ENCODE assay signal across 1 cellular context in genomic region chr5:173662896-173663809, GRCh38.
TF ChIP-seq lines count a peak whose summit lies in the region.

No MANE protein-coding gene starts in this region.

TF ChIP-seq in K562, 482 proteins besides CTCF, POLR2A, EP300 and RAD21 (continued from another document):
- no peak for TF ChIP-seq UBTF (IDR thresholded peaks at IDR 0.05; ENCODE audit: borderline replicate concordance in 1 of 2, low read depth in 2 of 2, low read length in 2 of 2)
- no peak for TF ChIP-seq TCFL5 (CRISPR knock-in tag; conservative IDR thresholded peaks at IDR 0.05)
- TF ChIP-seq ZBTB49 (CRISPR knock-in tag; IDR thresholded peaks at IDR 0.05; ENCODE audit: borderline replicate concordance): no peak
- TF ChIP-seq ZNF584 (CRISPR knock-in tag; IDR thresholded peaks at IDR 0.05; ENCODE audit: low read depth): no peak
- no peak for TF ChIP-seq SNAPC5 (CRISPR knock-in tag; IDR thresholded peaks at IDR 0.05)
- TF ChIP-seq MYC (IDR thresholded peaks at IDR 0.05; ENCODE audit: low read depth, low read length): no peak
- no peak for TF ChIP-seq MYC (CRISPR knock-in tag; IDR thresholded peaks at IDR 0.05; ENCODE audit: borderline replicate concordance, low read depth)
- TF ChIP-seq HMG20B (CRISPR knock-in tag; IDR thresholded peaks at IDR 0.05): no peak
- TF ChIP-seq L3MBTL2 (IDR thresholded peaks at IDR 0.05): no peak
- TF ChIP-seq EGR1 (conservative IDR thresholded peaks at IDR 0.05): no peak
- TF ChIP-seq RBM25 (IDR thresholded peaks at IDR 0.05; ENCODE audit: low read depth, low read length, severe bottlenecking): peak; percentile 90
- TF ChIP-seq RBM39 (optimal IDR thresholded peaks at IDR 0.05; ENCODE audit: low read depth, low read length): no peak
- TF ChIP-seq NEUROD1 (IDR thresholded peaks at IDR 0.05; ENCODE audit: borderline replicate concordance, low read depth, low read length, partially characterized antibody): no peak
- no peak for TF ChIP-seq ZNF57 (CRISPR knock-in tag; IDR thresholded peaks at IDR 0.05)
- TF ChIP-seq MAFK (IDR thresholded peaks at IDR 0.05; ENCODE audit: low read length): no peak
- no peak for TF ChIP-seq MXI1 (IDR thresholded peaks at IDR 0.05; ENCODE audit: low read depth, low read length)
- TF ChIP-seq CBX8 (IDR thresholded peaks at IDR 0.05; ENCODE audit: borderline replicate concordance, extremely low read depth, low read depth, low read length, poor library complexity, severe bottlenecking): no peak
- TF ChIP-seq HNRNPK (IDR thresholded peaks at IDR 0.05; ENCODE audit: low read depth, low read length, poor library complexity, severe bottlenecking): no peak
- TF ChIP-seq MXD1 (CRISPR knock-in tag; IDR thresholded peaks at IDR 0.05; ENCODE audit: borderline replicate concordance, poor library complexity, severe bottlenecking): no peak
- TF ChIP-seq DLX4 (CRISPR knock-in tag; IDR thresholded peaks at IDR 0.05): no peak
- TF ChIP-seq POLR2AphosphoS5 (IDR thresholded peaks at IDR 0.05; ENCODE audit: control insufficient read depth, insufficient read depth, low read depth, low read length): no peak
- no peak for TF ChIP-seq HMGXB4 (CRISPR knock-in tag; IDR thresholded peaks at IDR 0.05)
- TF ChIP-seq MLLT1 (IDR thresholded peaks at IDR 0.05): no peak
- no peak for TF ChIP-seq ZNF668 (CRISPR knock-in tag; IDR thresholded peaks at IDR 0.05)
- TF ChIP-seq ADNP (tag; IDR thresholded peaks at IDR 0.05): peak; percentile 89
- no peak for TF ChIP-seq CREB5 (CRISPR knock-in tag; IDR thresholded peaks at IDR 0.05)
- no peak for TF ChIP-seq MNT (conservative IDR thresholded peaks at IDR 0.05)
- TF ChIP-seq ZFP36 (IDR thresholded peaks at IDR 0.05; ENCODE audit: low read depth, low read length, partially characterized antibody): no peak
- no peak for TF ChIP-seq ZFX (CRISPR knock-in tag; IDR thresholded peaks at IDR 0.05)
- no peak for TF ChIP-seq TBL1XR1 (IDR thresholded peaks at IDR 0.05; ENCODE audit: low read length in 2 of 2)
- peak; percentile 55; the same call in 1 of the 2 replicates for TF ChIP-seq HDAC2 (IDR thresholded peaks at IDR 0.05)
- no peak for TF ChIP-seq ZNF444 (CRISPR knock-in tag; IDR thresholded peaks at IDR 0.05)
- TF ChIP-seq CTBP1 (IDR thresholded peaks at IDR 0.05; ENCODE audit: borderline replicate concordance): no peak
- TF ChIP-seq CHD4 (IDR thresholded peaks at IDR 0.05; ENCODE audit: insufficient read depth, insufficient replicate concordance, low read depth, low read length, poor library complexity, severe bottlenecking): peak; percentile 67
- TF ChIP-seq CEBPB (tag; IDR thresholded peaks at IDR 0.05): no peak
